Comparison of ENCODE assay signal across 12 cellular contexts in genomic region chr2:70122470-70122869, GRCh38. TPM values are rescaled to one million over a fixed set of nuclear protein-coding genes. Genes with fewer than 3 reads are reported as not detected.
A peak's percentile ranks its signal among the peaks of the same experiment; 100 is the strongest.
DNase-seq lines count a peak whose midpoint lies in the region; ATAC-seq and TF ChIP-seq lines count a peak whose summit lies in the region.
"Had no signal": no experiment of that assay in that cellular context is flagged by ENCODE, and none has a peak within 500 bp of the region (broad histone marks: within the 10 kb centered on the region; RNA-seq: fewer than 3 reads in every experiment).

No MANE protein-coding gene starts in this region.

- no peak overlapping the region for H3K27ac ChIP-seq in CD4-positive, alpha-beta memory T cell (ENCODE audit: low read depth, low read length)
- H3K27ac ChIP-seq in OCI-LY7 (ENCODE audit: low read depth, low read length, poor library complexity, severe bottlenecking) (peak overlapping the region; percentile 83), gastrocnemius medialis (peak overlapping the region; percentile 89 to 100 (median 98))

- peaks cover 0 to 16% of the 10 kb centered on the region in 2 donors for H3K36me3 Mint-ChIP-seq in CD4-positive, alpha-beta memory T cell
- no peaks in the 10 kb centered on the region for H3K36me3 Mint-ChIP-seq in dendritic cell treated with granulocyte-macrophage colony-stimulating factor and Interleukin-4, amounts not matched to agents 40 ng/mL and 50 ng/mL, for 4 days (ENCODE audit: low read depth)

- BruUV-seq in OCI-LY7 (replicated peaks; lab: Mats Ljungman, UMichigan): no TSS peak

- H2AFZ ChIP-seq in OCI-LY7 (ENCODE audit: low read length): no peak overlapping the region

- ATAC-seq in gastrocnemius medialis: no peak

- H3K9me2 ChIP-seq in OCI-LY7 (ENCODE audit: insufficient read depth, low read length): no peaks in the 10 kb centered on the region

- intact Hi-C loops in CD4-positive, alpha-beta memory T cell (cut with micrococcal nuclease): no loop called here
- intact Hi-C loops in OCI-LY7 (cut with micrococcal nuclease; ENCODE audit: unreplicated experiment) (loop anchor here (10.0 kb wide), 2 partner anchors 942 to 1358 kb away; partner anchors contain the start of gene NAGK), gastrocnemius medialis (cut with DNase I; ENCODE audit: low total_unique reads) (loop anchor here (10.0 kb wide), 1 partner anchor 538 kb away; no protein-coding TSS in a partner anchor)
- intact Hi-C loops in dendritic cell treated with granulocyte-macrophage colony-stimulating factor and Interleukin-4, amounts not matched to agents 40 ng/mL and 50 ng/mL, for 4 days (cut with micrococcal nuclease): no loop called here

- H4K20me1 ChIP-seq in OCI-LY7 (ENCODE audit: insufficient read depth, low read length): no peaks in the 10 kb centered on the region

- H3K27me3 ChIP-seq in CD4-positive, alpha-beta memory T cell (ENCODE audit: insufficient read depth, low read length): no peaks in the 10 kb centered on the region
- no peaks in the 10 kb centered on the region for H3K27me3 ChIP-seq in gastrocnemius medialis

- H3K27ac Mint-ChIP-seq in CD4-positive, alpha-beta memory T cell: peak overlapping the region; percentile 6 to 100 (median 99)
- H3K27ac Mint-ChIP-seq in dendritic cell treated with granulocyte-macrophage colony-stimulating factor and Interleukin-4, amounts not matched to agents 40 ng/mL and 50 ng/mL, for 4 days: peak overlapping the region; percentile 100

- H3K4me3 Mint-ChIP-seq in CD4-positive, alpha-beta memory T cell: peak overlapping the region in 3 of 8 donors; percentile 56 to 98 (median 89)
- no peak overlapping the region for H3K4me3 Mint-ChIP-seq in dendritic cell treated with granulocyte-macrophage colony-stimulating factor and Interleukin-4, amounts not matched to agents 40 ng/mL and 50 ng/mL, for 4 days

- H3K9me3 Mint-ChIP-seq in CD4-positive, alpha-beta memory T cell: peaks cover 0 to 5% (median 0%) of the 10 kb centered on the region in 8 donors
- H3K9me3 Mint-ChIP-seq in dendritic cell treated with granulocyte-macrophage colony-stimulating factor and Interleukin-4, amounts not matched to agents 40 ng/mL and 50 ng/mL, for 4 days: no peaks in the 10 kb centered on the region

- H3K4me1 Mint-ChIP-seq in CD4-positive, alpha-beta memory T cell: peaks cover 31 to 65% (median 52%) of the 10 kb centered on the region in 4 donors
- H3K4me1 Mint-ChIP-seq in dendritic cell treated with granulocyte-macrophage colony-stimulating factor and Interleukin-4, amounts not matched to agents 40 ng/mL and 50 ng/mL, for 4 days (ENCODE audit: low read depth): peaks cover 73% of the 10 kb centered on the region

- peaks cover 4% of the 10 kb centered on the region; the same call in 1 of the 2 replicates for H3K79me2 ChIP-seq in OCI-LY7 (ENCODE audit: insufficient read depth, low read depth, low read length)

- POLR2A ChIA-PET in CD4-positive, alpha-beta memory T cell (lab: Charles Lee; ENCODE audit: partially characterized antibody): interaction anchor here (5.2 to 25.9 kb wide), 5 partner anchors 11 to 208 kb away, joined by 81 to 2231 read pairs (median 241); partner anchors contain the start of genes MXD1 and PCBP1
- POLR2A ChIA-PET in OCI-LY7 (lab: Charles Lee): interaction anchor here (0.6 to 6.8 kb wide), 10 partner anchors 13 to 1580 kb away, joined by 3 to 129 read pairs (median 10); no protein-coding TSS in a partner anchor

- TF ChIP-seq CTCF in OCI-LY7 (conservative IDR thresholded peaks at IDR 0.05; ENCODE audit: low read length): no peak
- TF ChIP-seq CTCF in gastrocnemius medialis (IDR thresholded peaks at IDR 0.05 in 4 of 5, conservative IDR thresholded peaks at IDR 0.05 in 1 of 5): no peak
- no peak for TF ChIP-seq CTCF in GM10266 (IDR thresholded peaks at IDR 0.05; ENCODE audit: control insufficient read depth, insufficient read depth, low read depth, missing control alignments)

- no peak for DNase-seq in CD4-positive, alpha-beta memory T cell
- DNase-seq in OCI-LY7 (ENCODE audit: low spot score): no peak
- no peak for DNase-seq in gastrocnemius medialis
- DNase-seq in DMS53 treated with DMSO at 0.1 percent for 48 hours (lab: John Stamatoyannopoulos, UW; ENCODE audit: unreplicated experiment): no peak
- DNase-seq in NCI-H1105 treated with DMSO at 0.1 percent for 48 hours (lab: John Stamatoyannopoulos, UW): no peak
- no peak for DNase-seq in GM10266 (ENCODE audit: extremely low spot score)
- DNase-seq in SKM-1 (lab: John Stamatoyannopoulos, UW; ENCODE audit: unreplicated experiment): no peak
- DNase-seq: nephron progenitor cell; SIG-M5; stimulated activated naive CD4-positive, alpha-beta T cell treated with Interleukin-2 at 50 U/mL for 16 hours; WERI-Rb-1 had no signal

- H3K9me3 ChIP-seq in CD4-positive, alpha-beta memory T cell (ENCODE audit: control insufficient read depth in 1 of 2, low read length in 2 of 2): no peaks in the 10 kb centered on the region
- H3K9me3 ChIP-seq in OCI-LY7 (ENCODE audit: low read length) (no peaks in the 10 kb centered on the region), gastrocnemius medialis (no peaks in the 10 kb centered on the region)

- peaks cover 57% of the 10 kb centered on the region for H3K4me1 ChIP-seq in CD4-positive, alpha-beta memory T cell (ENCODE audit: insufficient read depth, low read length)
- H3K4me1 ChIP-seq in OCI-LY7 (ENCODE audit: insufficient read depth, low read length, poor library complexity, severe bottlenecking) (peaks cover 98% of the 10 kb centered on the region), gastrocnemius medialis (peaks cover 56 to 61% of the 10 kb centered on the region in 2 donors)

- CTCF ChIA-PET in CD4-positive, alpha-beta memory T cell (lab: Charles Lee; ENCODE audit: partially characterized antibody): interaction anchor here (0.7 to 6.2 kb wide), 8 partner anchors 10 to 392 kb away, joined by 3 to 101 read pairs (median 6); partner anchors contain the start of gene PCBP1
- CTCF ChIA-PET in OCI-LY7 (lab: Charles Lee; ENCODE audit: unreplicated experiment): interaction anchor here (0.7 to 1.5 kb wide), 2 partner anchors 11 to 14 kb away, joined by 3 to 4 read pairs; no protein-coding TSS in a partner anchor

- H3K4me3 ChIP-seq in CD4-positive, alpha-beta memory T cell (ENCODE audit: low read length in 2 of 2): no peak overlapping the region
- H3K4me3 ChIP-seq in OCI-LY7 (ENCODE audit: low read depth, low read length, poor library complexity, severe bottlenecking) (no peak overlapping the region), gastrocnemius medialis (no peak overlapping the region)

- H3K36me3 ChIP-seq in CD4-positive, alpha-beta memory T cell (ENCODE audit: insufficient read depth, low read length): no peaks in the 10 kb centered on the region
- no peaks in the 10 kb centered on the region for H3K36me3 ChIP-seq in OCI-LY7 (ENCODE audit: insufficient read depth, low read length)
- no peaks in the 10 kb centered on the region for H3K36me3 ChIP-seq in gastrocnemius medialis
- H3K36me3 ChIP-seq: WERI-Rb-1 had no signal

- peak overlapping the region; percentile 64 for H3K4me2 ChIP-seq in OCI-LY7 (ENCODE audit: low read length)

- peaks cover 0 to 3% of the 10 kb centered on the region in 2 donors for H3K27me3 Mint-ChIP-seq in CD4-positive, alpha-beta memory T cell
- H3K27me3 Mint-ChIP-seq in dendritic cell treated with granulocyte-macrophage colony-stimulating factor and Interleukin-4, amounts not matched to agents 40 ng/mL and 50 ng/mL, for 4 days: no peaks in the 10 kb centered on the region

- no peak for TF ChIP-seq POLR2A in gastrocnemius medialis (IDR thresholded peaks at IDR 0.05)

- in situ Hi-C loops in gastrocnemius medialis (cut with MboI; ENCODE audit: low sequenced_read_pairs in 4 of 4): no loop called here

RNA-seq across cellular contexts. Expression of gene PCBP1, which starts 35.2 kb away (rescaled TPM):
- total RNA-seq in CD4-positive, alpha-beta memory T cell: 100 to 1,000 TPM; 372 to 383 TPM
- 100 to 1,000 TPM; 116 to 153 TPM for polyA plus RNA-seq in CD4-positive, alpha-beta memory T cell
- 54.8 and 58.2 TPM in 2 replicates for total RNA-seq in OCI-LY7 (2014; rRNA removed; shearing (Covaris generic))
- 393 and 423 TPM in 2 replicates for total RNA-seq in OCI-LY7 (2022)
- total RNA-seq in gastrocnemius medialis: 100 to 1,000 TPM; 178 to 296 (median 262) TPM

Comparison
In these comparisons a context has a peak if more than half of its experiments do, and no peak if none do; other contexts are left out.
1. intact Hi-C loops: an anchor here in OCI-LY7 (10.0 kb wide) and gastrocnemius medialis (10.0 kb wide); none called in CD4-positive, alpha-beta memory T cell and dendritic cell treated with granulocyte-macrophage colony-stimulating factor and Interleukin-4, amounts not matched to agents 40 ng/mL and 50 ng/mL, for 4 days.